In genomic region chr1:154609398-154610380, GRCh38 we compare ENCODE assay signal across 7 cellular contexts. TPM values are rescaled to one million over a fixed set of nuclear protein-coding genes. Genes with fewer than 3 reads are reported as not detected.
DNase-seq lines count a peak whose midpoint lies in the region; ATAC-seq, FAIRE-seq and TF ChIP-seq lines count a peak whose summit lies in the region.

No MANE protein-coding gene starts in this region.

- H3K36me3 ChIP-seq in HEK293 (ENCODE audit: control insufficient read depth in 2 of 2, insufficient read depth in 1 of 2, low read length in 2 of 2) (peaks cover 0 to 10% of the 10 kb centered on the region in 2 experiments; a peak in 2 of 3 replicates), SK-N-SH (replicated peaks in 1 of 2; ENCODE audit: control insufficient read depth in 1 of 2, insufficient read depth in 2 of 2, low read length in 1 of 2) (peaks cover 10 to 12% of the 10 kb centered on the region in 2 experiments), GM12878 (ENCODE audit: control insufficient read depth in 2 of 2, insufficient read depth in 2 of 2, low read length in 1 of 2) (peaks cover 0 to 10% of the 10 kb centered on the region in 2 experiments; a peak in 2 of 4 replicates)

- POLR2A ChIA-PET in HEK293 (lab: Yijun Ruan, JAX) = interaction anchor here (1.1 kb wide), 1 partner anchor 17 kb away, joined by 5 read pairs; no protein-coding TSS in a partner anchor
- POLR2A ChIA-PET in SK-N-SH (lab: Yijun Ruan, JAX) = no interaction called here
- POLR2A ChIA-PET in GM12878 (lab: Charles Lee) = interaction anchor here (0.6 to 2.5 kb wide), 7 partner anchors 11 to 698 kb away, joined by 3 to 12 read pairs (median 4); partner anchors contain the start of genes KCNN3 and PMVK

- RAD21 ChIA-PET in GM12878 (lab: Charles Lee; ENCODE audit: unreplicated experiment) = interaction anchor here (0.7 to 3.2 kb wide), 7 partner anchors 10 to 330 kb away, joined by 3 to 11 read pairs (median 3); no protein-coding TSS in a partner anchor

- H3K4me1 Mint-ChIP-seq in natural killer cell (peaks cover 41 to 51% of the 10 kb centered on the region in 2 donors), type B pancreatic cell (ENCODE audit: unreplicated experiment) (peaks cover 28% of the 10 kb centered on the region)

- TF ChIP-seq EP300 in SK-N-SH (IDR thresholded peaks at IDR 0.05; ENCODE audit: borderline replicate concordance in 1 of 2, low read depth in 1 of 2, low read length in 1 of 2) (no peak), GM12878 (IDR thresholded peaks at IDR 0.05; ENCODE audit: borderline replicate concordance in 1 of 2, control insufficient read depth in 1 of 2, low read depth in 2 of 2, low read length in 2 of 2) (no peak)

- H3K27me3 ChIP-seq in SK-N-SH (ENCODE audit: insufficient read depth) = no peaks in the 10 kb centered on the region
- no peaks in the 10 kb centered on the region for H3K27me3 ChIP-seq in GM12878 (replicated peaks in 1 of 2; ENCODE audit: control insufficient read depth in 2 of 2, insufficient read depth in 2 of 2, low read length in 1 of 2)

- SMC1A ChIA-PET in GM12878 (lab: Charles Lee; ENCODE audit: uncharacterized antibody, unreplicated experiment) = interaction anchor here (0.7 to 3.7 kb wide), 9 partner anchors 10 to 335 kb away, joined by 4 to 28 read pairs (median 7); no protein-coding TSS in a partner anchor

- no peaks in the 10 kb centered on the region for H3K9me2 ChIP-seq in SK-N-SH

- no peaks in the 10 kb centered on the region for H3K9me3 Mint-ChIP-seq in natural killer cell
- no peaks in the 10 kb centered on the region for H3K9me3 Mint-ChIP-seq in type B pancreatic cell

- no peak for TF ChIP-seq CTCF in HEK293 (tag by site-specific recombination; IDR thresholded peaks at IDR 0.05)
- TF ChIP-seq CTCF in SK-N-SH (IDR thresholded peaks at IDR 0.05) = no peak
- no peak for TF ChIP-seq CTCF in GM12878 (IDR thresholded peaks at IDR 0.05 in 2 of 3, conservative IDR thresholded peaks at IDR 0.05 in 1 of 3; ENCODE audit: control insufficient read depth in 2 of 3, extremely low read depth in 1 of 3, insufficient read depth in 1 of 3, low read depth in 3 of 3, low read length in 3 of 3)
- TF ChIP-seq CTCF in natural killer cell (IDR thresholded peaks at IDR 0.05) = no peak
- no peak for TF ChIP-seq CTCF in type B pancreatic cell (conservative IDR thresholded peaks at IDR 0.05)

- CTCF ChIA-PET in HEK293 (lab: Yijun Ruan, JAX) (interaction anchor here (0.7 to 1.1 kb wide), 3 partner anchors 17 to 640 kb away, joined by 3 to 4 read pairs (median 3); no protein-coding TSS in a partner anchor), SK-N-SH (lab: Yijun Ruan, JAX) (interaction anchor here (1.0 kb wide), 3 partner anchors 33 to 63 kb away, joined by 3 to 4 read pairs (median 3); no protein-coding TSS in a partner anchor), GM12878 (lab: Yijun Ruan, JAX) (interaction anchor here (0.9 to 3.0 kb wide), 7 partner anchors 13 to 60 kb away, joined by 4 to 17 read pairs (median 5); no protein-coding TSS in a partner anchor)

- H3K9me3 ChIP-seq in HEK293 (ENCODE audit: control insufficient read depth, insufficient read depth, low read depth, low read length) (no peaks in the 10 kb centered on the region), SK-N-SH (no peaks in the 10 kb centered on the region), GM12878 (replicated peaks; ENCODE audit: control insufficient read depth, insufficient read depth, low read length) (no peaks in the 10 kb centered on the region)

- H3K27me3 Mint-ChIP-seq in natural killer cell (ENCODE audit: low read depth in 2 of 2) = no peaks in the 10 kb centered on the region
- peaks cover 3% of the 10 kb centered on the region for H3K27me3 Mint-ChIP-seq in type B pancreatic cell

- TF ChIP-seq RAD21 in SK-N-SH (IDR thresholded peaks at IDR 0.05; ENCODE audit: low read length) = no peak
- TF ChIP-seq RAD21 in GM12878 (IDR thresholded peaks at IDR 0.05; ENCODE audit: insufficient read depth, low read depth, low read length) = no peak

- peaks cover 28% of the 10 kb centered on the region for H4K20me1 ChIP-seq in SK-N-SH (ENCODE audit: insufficient read depth)
- H4K20me1 ChIP-seq in GM12878 (ENCODE audit: control insufficient read depth, insufficient read depth) = peaks cover 3% of the 10 kb centered on the region; the same call in 1 of the 2 replicates

- no TSS peak for BruUV-seq in GM12878 (replicated peaks; lab: Mats Ljungman, UMichigan)

- H3K4me3 Mint-ChIP-seq in natural killer cell (peak overlapping the region; percentile 89), type B pancreatic cell (peak overlapping the region; percentile 98)

- H3K27ac ChIP-seq in HEK293 (ENCODE audit: extremely low read depth, low read depth, low read length) (peak overlapping the region; percentile 93; the same call in 1 of the 2 replicates), SK-N-SH (ENCODE audit: low read depth in 2 of 2, low read length in 1 of 2) (peak overlapping the region; percentile 82 to 94; a peak in 3 of 4 replicates), GM12878 (ENCODE audit: control insufficient read depth, insufficient read depth) (peak overlapping the region; percentile 100)

- H3K36me3 Mint-ChIP-seq in natural killer cell (no peaks in the 10 kb centered on the region), type B pancreatic cell (peaks cover 8% of the 10 kb centered on the region)

- TF ChIP-seq POLR2A in GM12878 (IDR thresholded peaks at IDR 0.05; ENCODE audit: low read depth, low read length) = 0 out of 2 replicates have a peak, but pooled peaks have one; percentile 10

- in situ Hi-C loops in GM12878 (cut with MboI) = no loop called here

- peak overlapping the region; percentile 99; the same call in 1 of the 2 replicates for H3K9ac ChIP-seq in SK-N-SH
- H3K9ac ChIP-seq in GM12878 (ENCODE audit: control insufficient read depth, insufficient read depth, low read length) = peak overlapping the region; percentile 96

- 80% methylated on average over 12 of the region's 12 CpGs for WGBS in SK-N-SH (ENCODE audit: low lambda C conversion rate)
- 25% methylated on average over 12 of the region's 12 CpGs for WGBS in GM12878 (ENCODE audit: insufficient coverage, insufficient replicate concordance, low lambda C conversion rate, missing lambda C conversion rate)

- no peak for DNase-seq in SK-N-SH
- DNase-seq in GM12878 (ENCODE audit: low read depth, low spot score) = no peak
- no peak for DNase-seq in natural killer cell
- no peak for DNase-seq in type B pancreatic cell (ENCODE audit: extremely low spot score, unreplicated experiment)
- DNase-seq in globus pallidus (ENCODE audit: low spot score) = no peak

- H3K27ac Mint-ChIP-seq in natural killer cell (peak overlapping the region; percentile 87 to 95), type B pancreatic cell (peak overlapping the region; percentile 99)

- no peak overlapping the region; the same call in 1 of the 2 replicates for H2AFZ ChIP-seq in SK-N-SH (ENCODE audit: low read depth)
- H2AFZ ChIP-seq in GM12878 (ENCODE audit: control insufficient read depth, low read depth, low read length) = peak overlapping the region; percentile 10; the same call in 1 of the 2 replicates

- H3K4me1 ChIP-seq in HEK293 (ENCODE audit: control insufficient read depth, insufficient read depth, low read length) (peaks cover 18% of the 10 kb centered on the region; the same call in 1 of the 2 replicates), SK-N-SH (ENCODE audit: control insufficient read depth in 1 of 2, insufficient read depth in 2 of 2, low read depth in 1 of 2, low read length in 1 of 2) (peaks cover 11 to 14% of the 10 kb centered on the region in 2 experiments), GM12878 (ENCODE audit: control insufficient read depth, insufficient read depth, low read length) (peaks cover 40% of the 10 kb centered on the region)

- peak; percentile 35 for FAIRE-seq in GM12878 (lab: Jason Lieb, UNC)

- H3K4me2 ChIP-seq in SK-N-SH = peak overlapping the region; percentile 99
- peak overlapping the region; percentile 88 for H3K4me2 ChIP-seq in GM12878 (ENCODE audit: control insufficient read depth, insufficient read depth)

- intact Hi-C loops in GM12878 (cut with micrococcal nuclease; ENCODE audit: unreplicated experiment) = loop anchor here (2.0 to 5.0 kb wide), 3 partner anchors 13 to 258 kb away; partner anchors contain the start of gene UBE2Q1
- intact Hi-C loops in natural killer cell (cut with micrococcal nuclease) = loop anchor here (5.0 kb wide), 1 partner anchor 328 kb away; the partner anchor contains the start of gene PMVK

- peaks cover 21% of the 10 kb centered on the region for H3F3A ChIP-seq in SK-N-SH (replicated peaks; ENCODE audit: insufficient read depth)

- ATAC-seq in GM12878 = peak; percentile 54
- ATAC-seq in natural killer cell = no peak
- ATAC-seq in HG02798 (IDR thresholded peaks at IDR 0.05; ENCODE audit: poor library complexity, unreplicated experiment) = no peak

- H3K4me3 ChIP-seq in HEK293 (ENCODE audit: low read depth, low read length) (no peak overlapping the region), SK-N-SH (ENCODE audit: low read depth in 2 of 2, low read length in 1 of 2) (no peak overlapping the region), GM12878 (peak overlapping the region; percentile 49)

- H3K79me2 ChIP-seq in SK-N-SH (ENCODE audit: insufficient read depth) (peaks cover 90% of the 10 kb centered on the region), GM12878 (ENCODE audit: control insufficient read depth, insufficient read depth, low read length) (peaks cover 85% of the 10 kb centered on the region)

RNA-seq across cellular contexts. Expression of gene ADAR, which starts 1.7 kb away (rescaled TPM):
- polyA plus RNA-seq in SK-N-SH (2012; rRNA removed) (61.1 and 87.9 TPM in 2 replicates), GM12878 (2011; rRNA removed) (369 and 413 TPM in 2 replicates), GM12878 (2014; fragmentation: Illumina TruSeq; extraction: Trizol) (213 and 235 TPM in 2 replicates), GM12878 (2014; fragmentation: Nextera tagmentation; extraction: Ambion mirVana) (100 to 1,000 TPM in 1 of 2 experiments, 10 to 100 TPM in 1; 55.5 to 105 TPM), GM12878 (2014; rRNA removed) (172 and 180 TPM in 2 replicates), GM12878 (2016; fragmentation: Nextera tagmentation; extraction: Ambion mirVana) (100 to 1,000 TPM; 160 to 169 TPM)
- polyA plus RNA-seq in SK-N-SH (2012; cell fraction: cytosol; rRNA removed) = 41.4 and 50.1 TPM in 2 replicates
- polyA plus RNA-seq in SK-N-SH (2012; cell fraction: nucleus; rRNA removed) = 127 and 151 TPM in 2 replicates
- 255 and 274 TPM in 2 replicates for total RNA-seq in GM12878 (2013; cell fraction: nucleolus; rRNA removed)
- total RNA-seq in GM12878 (2014; rRNA removed) (177 and 189 TPM in 2 replicates), GM12878 (2014; rRNA removed; fragmentation: Illumina TruSeq; extraction: Trizol) (174 and 179 TPM in 2 replicates), GM12878 (2021) (283 and 292 TPM in 2 replicates), natural killer cell (100 to 1,000 TPM; 260 to 281 (median 265) TPM), type B pancreatic cell (ENCODE audit: low replicate concordance) (180 and 184 TPM in 2 replicates)
- polyA plus RNA-seq in GM12878 (2011; ENCODE audit: low read depth) = 115 TPM
- 278 and 279 TPM in 2 replicates for polyA plus RNA-seq in GM12878 (2011; cell fraction: cytosol; rRNA removed)
- 453 and 565 TPM in 2 replicates for polyA plus RNA-seq in GM12878 (2011; cell fraction: nucleus; rRNA removed)
- polyA plus RNA-seq in GM12878 (2012) = 132 and 134 TPM in 2 replicates
- 717 and 718 TPM in 2 replicates for polyA minus RNA-seq in GM12878 (2011; rRNA and poly(A)+ RNA removed)
- polyA minus RNA-seq in GM12878 (2011; cell fraction: cytosol; rRNA and poly(A)+ RNA removed) = 130 and 154 TPM in 2 replicates
- polyA minus RNA-seq in GM12878 (2011; cell fraction: nucleus; rRNA and poly(A)+ RNA removed) = 221 and 272 TPM in 2 replicates

RNA-seq across cellular contexts. Expression of gene CHRNB2, which starts 42.1 kb away (rescaled TPM):
- polyA plus RNA-seq in SK-N-SH (2012; rRNA removed) (0.64 and 0.93 TPM in 2 replicates), GM12878 (2011; rRNA removed) (not detected in 2 replicates), GM12878 (2014; fragmentation: Illumina TruSeq; extraction: Trizol) (0.03 TPM in 1 of 2 replicates, not detected in the other), GM12878 (2014; fragmentation: Nextera tagmentation; extraction: Ambion mirVana) (not detected), GM12878 (2014; rRNA removed) (0.01 and 0.04 TPM in 2 replicates), GM12878 (2016; fragmentation: Nextera tagmentation; extraction: Ambion mirVana) (under 1 TPM in 1 of 2 experiments, not detected in 1; 0.11 TPM)
- 0.68 and 1.2 TPM in 2 replicates for polyA plus RNA-seq in SK-N-SH (2012; cell fraction: cytosol; rRNA removed)
- 0.76 and 0.85 TPM in 2 replicates for polyA plus RNA-seq in SK-N-SH (2012; cell fraction: nucleus; rRNA removed)
- total RNA-seq in GM12878 (2013; cell fraction: nucleolus; rRNA removed) = 0.07 and 0.08 TPM in 2 replicates
- total RNA-seq in GM12878 (2014; rRNA removed) (not detected in 2 replicates), GM12878 (2014; rRNA removed; fragmentation: Illumina TruSeq; extraction: Trizol) (not detected in 2 replicates), GM12878 (2021) (0.03 TPM in 1 of 2 replicates, not detected in the other), natural killer cell (not detected), type B pancreatic cell (ENCODE audit: low replicate concordance) (4.2 and 4.6 TPM in 2 replicates)
- 0.10 TPM for polyA plus RNA-seq in GM12878 (2011; ENCODE audit: low read depth)
- polyA plus RNA-seq in GM12878 (2011; cell fraction: cytosol; rRNA removed) = 0.02 TPM in 1 of 2 replicates, not detected in the other
- 0.04 and 0.07 TPM in 2 replicates for polyA plus RNA-seq in GM12878 (2011; cell fraction: nucleus; rRNA removed)
- 0.08 and 0.10 TPM in 2 replicates for polyA plus RNA-seq in GM12878 (2012)
- polyA minus RNA-seq in GM12878 (2011; rRNA and poly(A)+ RNA removed) = 0.80 TPM in 1 of 2 replicates, not detected in the other
- not detected in 2 replicates for polyA minus RNA-seq in GM12878 (2011; cell fraction: cytosol; rRNA and poly(A)+ RNA removed)
- not detected in 2 replicates for polyA minus RNA-seq in GM12878 (2011; cell fraction: nucleus; rRNA and poly(A)+ RNA removed)

RNA-seq across cellular contexts. Expression of gene UBE2Q1, which starts 51.2 kb away (rescaled TPM):
- 12.5 and 15.2 TPM in 2 replicates for polyA plus RNA-seq in SK-N-SH (2012; rRNA removed)
- 21.4 and 26.0 TPM in 2 replicates for polyA plus RNA-seq in SK-N-SH (2012; cell fraction: cytosol; rRNA removed)
- polyA plus RNA-seq in SK-N-SH (2012; cell fraction: nucleus; rRNA removed) = 11.6 and 19.2 TPM in 2 replicates
- 23.0 and 26.0 TPM in 2 replicates for total RNA-seq in GM12878 (2013; cell fraction: nucleolus; rRNA removed)
- 30.3 and 33.6 TPM in 2 replicates for total RNA-seq in GM12878 (2014; rRNA removed)
- 34.8 and 40.0 TPM in 2 replicates for total RNA-seq in GM12878 (2014; rRNA removed; fragmentation: Illumina TruSeq; extraction: Trizol)
- total RNA-seq in GM12878 (2021) = 79.1 and 82.6 TPM in 2 replicates
- polyA plus RNA-seq in GM12878 (2011; ENCODE audit: low read depth) = 151 TPM
- polyA plus RNA-seq in GM12878 (2011; rRNA removed) = 23.5 and 25.1 TPM in 2 replicates
- 14.7 and 17.2 TPM in 2 replicates for polyA plus RNA-seq in GM12878 (2011; cell fraction: cytosol; rRNA removed)
- 35.1 and 39.0 TPM in 2 replicates for polyA plus RNA-seq in GM12878 (2011; cell fraction: nucleus; rRNA removed)
- polyA plus RNA-seq in GM12878 (2012) = 48.0 and 59.0 TPM in 2 replicates
- 63.9 and 75.3 TPM in 2 replicates for polyA plus RNA-seq in GM12878 (2014; fragmentation: Illumina TruSeq; extraction: Trizol)
- polyA plus RNA-seq in GM12878 (2014; fragmentation: Nextera tagmentation; extraction: Ambion mirVana) = 10 to 100 TPM; 11.0 to 20.3 TPM
- polyA plus RNA-seq in GM12878 (2014; rRNA removed) = 24.7 and 27.0 TPM in 2 replicates
- 1 to 10 TPM; 3.9 to 4.3 TPM for polyA plus RNA-seq in GM12878 (2016; fragmentation: Nextera tagmentation; extraction: Ambion mirVana)
- 16.3 and 17.7 TPM in 2 replicates for polyA minus RNA-seq in GM12878 (2011; rRNA and poly(A)+ RNA removed)
- polyA minus RNA-seq in GM12878 (2011; cell fraction: cytosol; rRNA and poly(A)+ RNA removed) = 14.3 and 20.0 TPM in 2 replicates
- polyA minus RNA-seq in GM12878 (2011; cell fraction: nucleus; rRNA and poly(A)+ RNA removed) = 20.2 and 20.4 TPM in 2 replicates
- total RNA-seq in natural killer cell = 100 to 1,000 TPM; 100 to 137 (median 112) TPM
- 69.1 and 73.9 TPM in 2 replicates for total RNA-seq in type B pancreatic cell (ENCODE audit: low replicate concordance)

Comparison
In these comparisons a context has a peak if more than half of its experiments do, and no peak if none do; other contexts are left out.
1. Of the 9 proteins assayed by ChIP-seq in both HEK293 and GM12878: peak only in HEK293: ZNF24; only in GM12878: YY1; in both: BCL11A; in neither: 6.